In the genomic region with DNA sequence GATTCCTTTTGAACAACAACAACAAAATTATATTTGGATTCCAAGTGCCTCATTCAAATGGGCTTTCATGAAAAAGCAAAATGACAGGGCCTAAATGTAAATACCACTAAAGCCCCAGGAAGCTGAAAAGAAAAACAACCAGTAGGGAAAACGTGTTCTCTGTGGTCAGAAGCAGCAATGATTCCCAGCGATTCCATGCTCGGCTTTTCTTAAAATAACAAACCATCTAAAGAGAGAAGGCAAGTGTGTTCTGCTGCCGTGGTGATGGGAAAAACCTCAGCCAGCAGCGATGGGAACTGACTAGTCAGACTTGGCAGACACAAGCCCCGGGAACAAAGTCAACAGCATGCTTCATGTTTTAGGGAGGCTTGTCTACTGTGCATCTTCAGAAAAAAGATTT, we compare ENCODE assay signal across 9 cellular contexts.
A peak's percentile ranks its signal among the peaks of the same experiment; 100 is the strongest.
DNase-seq lines count a peak whose midpoint lies in the region; TF ChIP-seq lines count a peak whose summit lies in the region.
"Had no signal": no experiment of that assay in that cellular context is flagged by ENCODE, and none has a peak within 500 bp of the region (broad histone marks: within the 10 kb centered on the region; RNA-seq: fewer than 3 reads in every experiment).

No MANE protein-coding gene starts in this region.

- CTCF ChIA-PET in GM10248 (lab: Yijun Ruan, JAX): interaction anchor here (1.3 to 1.8 kb wide), 3 partner anchors 11 to 119 kb away, joined by 3 to 4 read pairs (median 4); no protein-coding TSS in a partner anchor

- H3K36me3 Mint-ChIP-seq in chondrocyte (ENCODE audit: low read depth): peaks cover 3% of the 10 kb centered on the region

- H3K4me3 Mint-ChIP-seq in chondrocyte (ENCODE audit: unreplicated experiment): peak overlapping the region; percentile 44

- peak; percentile 76 for DNase-seq in HS-27A (ENCODE audit: low read depth)
- DNase-seq in chondrocyte (ENCODE audit: low spot score): peak; percentile 87
- DNase-seq in kidney glomerular epithelial cell (lab: John Stamatoyannopoulos, UW): peak; percentile 94
- DNase-seq in superior temporal gyrus (ENCODE audit: extremely low spot score): peak; percentile 76
- no peak for DNase-seq in DMS153 treated with DMSO at 0.1 percent for 48 hours (lab: John Stamatoyannopoulos, UW; ENCODE audit: unreplicated experiment)
- no peak for DNase-seq in activated gamma-delta T cell treated with Interleukin-2 at 50 U/mL for 16 hours
- no peak for DNase-seq in DMS114 treated with DMSO at 0.1 percent for 48 hours (lab: John Stamatoyannopoulos, UW; ENCODE audit: unreplicated experiment)
- no peak for DNase-seq in GM10248 (ENCODE audit: extremely low spot score)
- DNase-seq: NCI-H1417 treated with DMSO at 0.1 percent for 48 hours had no signal

- peaks cover 79% of the 10 kb centered on the region for H3K4me1 Mint-ChIP-seq in chondrocyte (ENCODE audit: low read depth)

- TF ChIP-seq CTCF in chondrocyte (IDR thresholded peaks at IDR 0.05) (peak; percentile 21), GM10248 (IDR thresholded peaks at IDR 0.05; ENCODE audit: control extremely low read depth, extremely low read depth, low read depth, missing control alignments) (no peak)

- H3K27me3 Mint-ChIP-seq in chondrocyte (ENCODE audit: low read depth): no peaks in the 10 kb centered on the region

- peaks cover 12% of the 10 kb centered on the region for H3K9me3 Mint-ChIP-seq in chondrocyte (ENCODE audit: low read depth)

- H3K27ac Mint-ChIP-seq in chondrocyte (ENCODE audit: unreplicated experiment): peak overlapping the region; percentile 96

- POLR2A ChIA-PET in GM10248 (lab: Yijun Ruan, JAX): no interaction called here

Comparison
In these comparisons a context has a peak if more than half of its experiments do, and no peak if none do; other contexts are left out.
1. DNase-seq: peak in HS-27A (single experiment), chondrocyte (single experiment), kidney glomerular epithelial cell (single experiment) and superior temporal gyrus (single experiment); none in DMS153 treated with DMSO at 0.1 percent for 48 hours (single experiment), activated gamma-delta T cell treated with Interleukin-2 at 50 U/mL for 16 hours (single experiment), DMS114 treated with DMSO at 0.1 percent for 48 hours (single experiment) and GM10248 (single experiment).